ENCODE assay signal across 25 cellular contexts in the genomic region with DNA sequence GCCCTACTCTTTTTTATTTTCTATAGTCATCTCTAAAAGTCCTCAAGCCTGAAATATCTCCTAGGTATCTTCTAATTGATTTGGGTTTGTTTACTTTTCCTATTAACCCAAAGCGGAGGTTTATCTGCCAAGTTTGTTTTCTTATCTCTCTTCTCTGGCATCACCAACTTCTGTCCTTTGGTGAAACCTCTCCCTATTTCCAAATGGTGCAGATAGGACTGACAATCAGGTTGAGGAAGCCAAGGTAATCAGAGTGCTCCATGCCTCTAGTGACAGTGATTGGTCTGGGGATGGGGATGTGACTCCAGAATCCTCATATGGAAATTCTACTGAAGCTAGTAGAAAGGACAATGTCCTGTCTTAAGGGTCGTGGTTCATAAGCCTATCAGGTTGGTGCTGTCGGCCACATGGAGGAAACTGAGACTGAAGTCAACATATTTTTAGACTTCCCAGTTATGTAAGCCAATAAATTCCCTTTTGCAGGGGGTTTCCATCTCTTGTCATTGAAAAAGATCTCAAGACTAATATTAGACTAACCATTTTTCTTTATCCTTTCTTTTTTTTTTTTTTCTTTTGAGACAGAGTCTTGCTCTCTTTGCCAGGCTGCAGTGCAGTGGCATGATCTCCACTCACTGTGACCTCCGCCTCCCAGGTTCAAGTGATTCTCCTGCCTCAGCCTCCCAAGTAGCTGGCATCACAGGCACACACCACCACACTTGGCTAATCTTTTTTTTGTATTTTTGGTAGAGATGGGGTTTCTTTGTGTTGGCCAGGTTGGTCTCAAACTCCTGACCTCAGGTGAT. TPM values are rescaled to one million over a fixed set of nuclear protein-coding genes. Genes with fewer than 3 reads are reported as not detected.
A peak's percentile ranks its signal among the peaks of the same experiment; 100 is the strongest.
DNase-seq lines count a peak whose midpoint lies in the region; ATAC-seq, FAIRE-seq and TF ChIP-seq lines count a peak whose summit lies in the region.
"Had no signal": no experiment of that assay in that cellular context is flagged by ENCODE, and none has a peak within 500 bp of the region (broad histone marks: within the 10 kb centered on the region; RNA-seq: fewer than 3 reads in every experiment).

No MANE protein-coding gene starts in this region.

- TF ChIP-seq EP300 in HepG2 (IDR thresholded peaks at IDR 0.05; ENCODE audit: low read depth in 2 of 2, low read length in 2 of 2) (no peak), HepG2 (CRISPR knock-in tag; IDR thresholded peaks at IDR 0.05; ENCODE audit: borderline replicate concordance) (no peak)

- peaks cover 0 to 6% (median under 1%) of the 10 kb centered on the region in 4 donors for H3K4me1 ChIP-seq in liver (ENCODE audit: control insufficient read depth in 4 of 4, insufficient read depth in 4 of 4, low read length in 3 of 4)
- no peaks in the 10 kb centered on the region for H3K4me1 ChIP-seq in HepG2 (ENCODE audit: insufficient read depth, low read length)
- H3K4me1 ChIP-seq in uterus = no peaks in the 10 kb centered on the region
- H3K4me1 ChIP-seq: BLaER1, Caco-2, SJSA1 had no signal

- H3K27ac ChIP-seq in liver (ENCODE audit: low read depth in 1 of 2, low read length in 2 of 2) (no peak overlapping the region), HepG2 (ENCODE audit: extremely low read length, insufficient read depth, low read length) (no peak overlapping the region), uterus (no peak overlapping the region)
- H3K27ac ChIP-seq: 22Rv1, BLaER1, HL-60, SJSA1 had no signal

- in situ Hi-C loops in HepG2 (cut with HindIII; ENCODE audit: extremely low pct_ligation_motif_present, low pct_unique_long_range_greater_than_20kb) = no loop called here

- no peak for FAIRE-seq in HepG2 (lab: Jason Lieb, UNC)
- FAIRE-seq: H1 had no signal

- peaks cover 3% of the 10 kb centered on the region for H3K27me3 Mint-ChIP-seq in activated CD8-positive, alpha-beta T cell treated with anti-CD3 and anti-CD28 coated beads for 36 hours

- no peak for TF ChIP-seq POLR2A in HepG2 (IDR thresholded peaks at IDR 0.05; ENCODE audit: insufficient read depth in 1 of 2, low read depth in 2 of 2, low read length in 2 of 2)
- TF ChIP-seq POLR2A in uterus (IDR thresholded peaks at IDR 0.05) = no peak

- no peak overlapping the region for H3K4me3 Mint-ChIP-seq in activated CD8-positive, alpha-beta T cell treated with anti-CD3 and anti-CD28 coated beads for 36 hours
- H3K4me3 Mint-ChIP-seq: CD4-positive, alpha-beta T cell; T-helper 1 cell treated with Interleukin-12 subunit alpha and Interleukin-12 subunit beta and Interleukin-4 antibody, amounts not matched to agents 30 μg/mL and 1 μg/mL, for 36 hours had no signal

- 66% methylated on average over 4 of the region's 4 CpGs for WGBS in liver
- WGBS in HepG2 (ENCODE audit: low lambda C conversion rate) = 17% methylated on average over 4 of the region's 4 CpGs

- POLR2A ChIA-PET in HepG2 (lab: Yijun Ruan, JAX) = no interaction called here
- POLR2A ChIA-PET in activated CD8-positive, alpha-beta T cell treated with anti-CD3 and anti-CD28 coated beads for 36 hours (lab: Charles Lee) = no interaction called here

- intact Hi-C loops in HepG2 (cut with micrococcal nuclease; ENCODE audit: unreplicated experiment) (no loop called here), uterus (cut with DNase I; ENCODE audit: low total_unique reads) (no loop called here)
- intact Hi-C loops in activated CD8-positive, alpha-beta T cell treated with anti-CD3 and anti-CD28 coated beads for 36 hours (cut with micrococcal nuclease) = no loop called here

- no peaks in the 10 kb centered on the region for H3K36me3 Mint-ChIP-seq in activated CD8-positive, alpha-beta T cell treated with anti-CD3 and anti-CD28 coated beads for 36 hours (ENCODE audit: low read depth)

- H3K4me1 Mint-ChIP-seq in activated CD8-positive, alpha-beta T cell treated with anti-CD3 and anti-CD28 coated beads for 36 hours (ENCODE audit: low read depth) = no peaks in the 10 kb centered on the region

- H3K4me3 ChIP-seq in liver (ENCODE audit: low read depth in 1 of 3, low read length in 3 of 3) = no peak overlapping the region
- H3K4me3 ChIP-seq in HepG2 (replicated peaks in 1 of 3; ENCODE audit: insufficient read depth in 1 of 3, low read depth in 2 of 3, low read length in 3 of 3) = no peak overlapping the region
- no peak overlapping the region for H3K4me3 ChIP-seq in uterus
- H3K4me3 ChIP-seq: BLaER1, SJSA1 had no signal

- H3K4me2 ChIP-seq in HepG2 (ENCODE audit: low read depth, low read length) = no peak overlapping the region
- H3K4me2 ChIP-seq: BLaER1 had no signal

- no peak for TF ChIP-seq CTCF in liver (IDR thresholded peaks at IDR 0.05; ENCODE audit: low read depth, low read length, missing input control)
- TF ChIP-seq CTCF in HepG2 (CRISPR knock-in tag; IDR thresholded peaks at IDR 0.05) = no peak
- TF ChIP-seq CTCF in uterus (IDR thresholded peaks at IDR 0.05) = no peak
- no peak for TF ChIP-seq CTCF in activated CD8-positive, alpha-beta T cell treated with anti-CD3 and anti-CD28 coated beads for 36 hours (IDR thresholded peaks at IDR 0.05)

- H2AFZ ChIP-seq in HepG2 (ENCODE audit: low read length) = no peak overlapping the region

- H3K36me3 ChIP-seq in liver (ENCODE audit: control insufficient read depth in 4 of 4, insufficient read depth in 3 of 4, low read depth in 1 of 4, low read length in 3 of 4) = no peaks in the 10 kb centered on the region
- H3K36me3 ChIP-seq in HepG2 (replicated peaks in 1 of 2; ENCODE audit: control insufficient read depth in 1 of 2, insufficient read depth in 2 of 2, low read length in 2 of 2) = no peaks in the 10 kb centered on the region
- H3K36me3 ChIP-seq in uterus = no peaks in the 10 kb centered on the region
- H3K36me3 ChIP-seq: BLaER1, SJSA1 had no signal

- ATAC-seq in HepG2 = no peak
- peak; percentile 42 for ATAC-seq in HG02759 (IDR thresholded peaks at IDR 0.05; ENCODE audit: unreplicated experiment)
- ATAC-seq in left lobe of liver = peak; percentile 65
- no peak for ATAC-seq in activated CD8-positive, alpha-beta T cell treated with anti-CD3 and anti-CD28 coated beads for 36 hours
- ATAC-seq: Right ventricle myocardium inferior had no signal

- H3K9me3 ChIP-seq in liver (ENCODE audit: control insufficient read depth in 4 of 4, low read length in 3 of 4) (no peaks in the 10 kb centered on the region), HepG2 (ENCODE audit: low read length) (no peaks in the 10 kb centered on the region), uterus (no peaks in the 10 kb centered on the region)
- H3K9me3 ChIP-seq: BLaER1, Caco-2, SJSA1 had no signal

- DNase-seq in HepG2 (ENCODE audit: low spot score) (no peak), left lobe of liver (ENCODE audit: low spot score) (no peak), T-helper 1 cell (no peak), uterus (no peak), kidney tubule cell (ENCODE audit: low spot score) (no peak)
- no peak for DNase-seq in activated CD8-positive, alpha-beta T cell treated with anti-CD3 and anti-CD28 coated beads for 36 hours
- DNase-seq: ACHN; Caco-2; CD4-positive, alpha-beta T cell; KBM-7; NCI-H1105 treated with DMSO at 0.1 percent for 48 hours; NCI-H2081; NCI-H2171 treated with DMSO at 0.1 percent for 48 hours; NCI-H524 treated with DMSO at 0.1 percent for 48 hours; NCI-H82 had no signal

- no peaks in the 10 kb centered on the region for H3K79me2 ChIP-seq in HepG2 (ENCODE audit: insufficient read depth, low read length)

- H3K9me3 Mint-ChIP-seq in activated CD8-positive, alpha-beta T cell treated with anti-CD3 and anti-CD28 coated beads for 36 hours = no peaks in the 10 kb centered on the region
- H3K9me3 Mint-ChIP-seq: CD4-positive, alpha-beta T cell; T-helper 1 cell treated with Interleukin-12 subunit alpha and Interleukin-12 subunit beta and Interleukin-4 antibody, amounts not matched to agents 30 μg/mL and 1 μg/mL, for 36 hours had no signal

- no TSS peak for BruUV-seq in HepG2 (replicated peaks; lab: Mats Ljungman, UMichigan)

- CTCF ChIA-PET in HepG2 (lab: Yijun Ruan, JAX; ENCODE audit: low intra/inter-chr PET ratio, low total read pairs) = no interaction called here
- CTCF ChIA-PET in activated CD8-positive, alpha-beta T cell treated with anti-CD3 and anti-CD28 coated beads for 36 hours (lab: Charles Lee) = no interaction called here

- no peaks in the 10 kb centered on the region for H3K27me3 ChIP-seq in liver (ENCODE audit: control insufficient read depth in 4 of 4, insufficient read depth in 4 of 4, low read length in 3 of 4)
- no peaks in the 10 kb centered on the region for H3K27me3 ChIP-seq in HepG2 (ENCODE audit: control insufficient read depth in 1 of 2, insufficient read depth in 2 of 2, low read length in 2 of 2)
- H3K27me3 ChIP-seq in uterus = no peaks in the 10 kb centered on the region
- H3K27me3 ChIP-seq: BLaER1, SJSA1 had no signal

- TF ChIP-seq RAD21 in liver (IDR thresholded peaks at IDR 0.05) (peak in 1 of 2 donors; percentile 27), HepG2 (CRISPR knock-in tag; IDR thresholded peaks at IDR 0.05) (no peak)

- no peak overlapping the region for H3K27ac Mint-ChIP-seq in activated CD8-positive, alpha-beta T cell treated with anti-CD3 and anti-CD28 coated beads for 36 hours
- H3K27ac Mint-ChIP-seq: CD4-positive, alpha-beta T cell; T-helper 1 cell treated with Interleukin-12 subunit alpha and Interleukin-12 subunit beta and Interleukin-4 antibody, amounts not matched to agents 30 μg/mL and 1 μg/mL, for 36 hours had no signal

- no peaks in the 10 kb centered on the region for H4K20me1 ChIP-seq in HepG2 (ENCODE audit: insufficient read depth, low read length)
- H4K20me1 ChIP-seq: BLaER1 had no signal

- H3K9ac ChIP-seq in liver (ENCODE audit: low read depth in 1 of 2, low read length in 2 of 2) = no peak overlapping the region
- H3K9ac ChIP-seq in HepG2 (ENCODE audit: insufficient read depth, low read depth, low read length) = no peak overlapping the region
- H3K9ac ChIP-seq: BLaER1 had no signal

RNA-seq across cellular contexts. Expression of a gene that starts 28.0 kb away (rescaled TPM):
- total RNA-seq in liver (1 to 10 TPM in 1 of 2 donors, under 1 TPM in 1; 0.17 to 7.5 TPM), HepG2 (2016; rRNA removed; fragmentation: Illumina TruSeq; extraction: Trizol) (0.27 and 0.49 TPM in 2 replicates), left lobe of liver (0.05 TPM), uterus (1 to 10 TPM in 2 of 4 donors, under 1 TPM in 1, not detected in 1; 0.26 to 1.8 (median 1.6) TPM)
- polyA plus RNA-seq in liver (under 1 TPM; 0.28 to 0.31 TPM), HepG2 (2011; rRNA removed) (0.04 TPM in 2 replicates)
- not detected in 2 replicates for total RNA-seq in HepG2 (2016; cell fraction: cytosol; rRNA removed; fragmentation: Illumina TruSeq; extraction: Trizol; ENCODE audit: low read depth)
- total RNA-seq in HepG2 (2016; cell fraction: insoluble cytoplasmic fraction; rRNA removed; fragmentation: Illumina TruSeq; extraction: Trizol) = 0.10 and 0.22 TPM in 2 replicates
- 0.28 and 0.37 TPM in 2 replicates for total RNA-seq in HepG2 (2016; cell fraction: membrane; rRNA removed; fragmentation: Illumina TruSeq; extraction: Trizol)
- 0.06 and 0.37 TPM in 2 replicates for total RNA-seq in HepG2 (2016; cell fraction: nucleus; rRNA removed; fragmentation: Illumina TruSeq; extraction: Trizol)
- 0.03 TPM in 1 of 2 replicates, not detected in the other for polyA plus RNA-seq in HepG2 (2011; cell fraction: cytosol; rRNA removed)
- not detected in 2 replicates for polyA plus RNA-seq in HepG2 (2011; cell fraction: nucleus; rRNA removed)
- polyA plus RNA-seq in HepG2 (2012) = not detected in 2 replicates
- polyA plus RNA-seq in HepG2 (2016; cell fraction: cytosol; fragmentation: Illumina TruSeq; extraction: Trizol; ENCODE audit: low read depth) = 0.06 TPM in 1 of 2 replicates, not detected in the other
- 0.58 and 0.69 TPM in 2 replicates for polyA plus RNA-seq in HepG2 (2016; cell fraction: insoluble cytoplasmic fraction; fragmentation: Illumina TruSeq; extraction: Trizol; ENCODE audit: low read depth)
- 0.11 TPM in 1 of 2 replicates, not detected in the other for polyA plus RNA-seq in HepG2 (2016; cell fraction: membrane; fragmentation: Illumina TruSeq; extraction: Trizol; ENCODE audit: low read depth)
- 0.61 TPM in 1 of 2 replicates, not detected in the other for polyA plus RNA-seq in HepG2 (2016; cell fraction: nucleus; fragmentation: Illumina TruSeq; extraction: Trizol; ENCODE audit: insufficient read depth, low read depth)
- polyA minus RNA-seq in HepG2 (2011; rRNA and poly(A)+ RNA removed; ENCODE audit: low replicate concordance) = not detected in 2 replicates
- polyA minus RNA-seq in HepG2 (2011; cell fraction: cytosol; rRNA and poly(A)+ RNA removed) = not detected in 2 replicates
- 0.26 TPM in 1 of 2 replicates, not detected in the other for polyA minus RNA-seq in HepG2 (2011; cell fraction: nucleus; rRNA and poly(A)+ RNA removed)
- under 1 TPM; 0.13 to 0.14 TPM for total RNA-seq in activated CD8-positive, alpha-beta T cell treated with anti-CD3 and anti-CD28 coated beads for 36 hours
- total RNA-seq: Caco-2; CD4-positive, alpha-beta T cell; HT-29; SJSA1 had no signal

Comparison
In these comparisons a context has a peak if more than half of its experiments do, and no peak if none do; other contexts are left out.
1. ATAC-seq: peak in HG02759 (single experiment) and left lobe of liver (single experiment); none in HepG2 (single experiment) and activated CD8-positive, alpha-beta T cell treated with anti-CD3 and anti-CD28 coated beads for 36 hours (single experiment).